10 cellular contexts compared by ENCODE assay signal in genomic region chr1:166013232-166013631, GRCh38.
"Had no signal": no experiment of that assay in that cellular context is flagged by ENCODE, and none has a peak within 500 bp of the region (broad histone marks: within the 10 kb centered on the region; RNA-seq: fewer than 3 reads in every experiment).

No MANE protein-coding gene starts in this region.

- ATAC-seq: GM23338, HepG2 had no signal

- FAIRE-seq: H1, H54, HepG2 had no signal

- H3K9me3 Mint-ChIP-seq: GM23338, H9 had no signal

- H2AFZ ChIP-seq: GM23338 had no signal

- H3K27ac Mint-ChIP-seq: GM23338, H9, IgD-negative memory B cell had no signal

- H3K27ac ChIP-seq: HL-60, KMS-11 had no signal

- H3K4me2 ChIP-seq: GM23338, KMS-11 had no signal

- H3K4me3 ChIP-seq: GM23338 had no signal

- DNase-seq: H9, HCEC 1CT, KBM-7 had no signal

- H3K9ac ChIP-seq: KMS-11 had no signal

- H3K4me1 Mint-ChIP-seq: GM23338, H9, IgD-negative memory B cell had no signal

- H3K4me3 Mint-ChIP-seq: GM23338, H9, IgD-negative memory B cell had no signal

- H3K36me3 Mint-ChIP-seq: IgD-negative memory B cell had no signal
